1 cellular context compared by ENCODE assay signal in the genomic region with DNA sequence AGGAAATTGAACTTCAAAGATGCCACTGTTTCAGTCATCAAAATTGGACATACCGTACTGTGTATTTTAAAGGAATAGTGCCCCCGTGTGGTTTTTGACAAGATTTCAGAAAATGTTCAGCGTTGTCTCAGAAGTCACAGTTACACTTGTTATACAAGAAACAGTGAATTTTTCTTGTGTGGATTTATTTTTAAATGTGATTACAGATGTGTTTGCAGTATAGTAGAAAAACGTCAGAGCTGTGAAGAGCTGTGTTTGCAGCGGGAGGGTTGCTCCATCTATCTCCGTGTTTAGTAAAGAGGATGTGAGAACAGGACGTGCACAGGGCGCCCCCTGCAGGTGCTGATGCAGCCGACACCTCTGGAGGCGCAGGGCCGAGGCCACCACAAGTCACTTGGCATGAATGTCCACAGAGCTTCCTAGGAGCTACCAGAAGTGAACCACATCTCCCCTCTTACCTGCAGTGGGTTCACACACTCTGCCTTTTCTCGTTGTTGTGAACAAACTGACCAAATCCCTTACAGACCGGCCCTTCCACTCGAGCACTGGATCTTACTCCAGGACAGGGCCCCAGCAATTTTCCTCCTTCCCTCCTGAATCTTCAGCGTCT.
TF ChIP-seq lines count a peak whose summit lies in the region.

No MANE protein-coding gene starts in this region.

TF ChIP-seq in HepG2, 621 proteins besides CTCF, POLR2A, EP300 and RAD21 (continued from another document and continues in another):
- TF ChIP-seq ZNF430 (CRISPR knock-in tag; IDR thresholded peaks at IDR 0.05), result no peak
- TF ChIP-seq ZNF549 (CRISPR knock-in tag; IDR thresholded peaks at IDR 0.05), result no peak
- no peak for TF ChIP-seq ZNF496 (CRISPR knock-in tag; IDR thresholded peaks at IDR 0.05; ENCODE audit: insufficient replicate concordance)
- no peak for TF ChIP-seq ZNF850 (CRISPR knock-in tag; conservative IDR thresholded peaks at IDR 0.05)
- TF ChIP-seq, protein P1, sequence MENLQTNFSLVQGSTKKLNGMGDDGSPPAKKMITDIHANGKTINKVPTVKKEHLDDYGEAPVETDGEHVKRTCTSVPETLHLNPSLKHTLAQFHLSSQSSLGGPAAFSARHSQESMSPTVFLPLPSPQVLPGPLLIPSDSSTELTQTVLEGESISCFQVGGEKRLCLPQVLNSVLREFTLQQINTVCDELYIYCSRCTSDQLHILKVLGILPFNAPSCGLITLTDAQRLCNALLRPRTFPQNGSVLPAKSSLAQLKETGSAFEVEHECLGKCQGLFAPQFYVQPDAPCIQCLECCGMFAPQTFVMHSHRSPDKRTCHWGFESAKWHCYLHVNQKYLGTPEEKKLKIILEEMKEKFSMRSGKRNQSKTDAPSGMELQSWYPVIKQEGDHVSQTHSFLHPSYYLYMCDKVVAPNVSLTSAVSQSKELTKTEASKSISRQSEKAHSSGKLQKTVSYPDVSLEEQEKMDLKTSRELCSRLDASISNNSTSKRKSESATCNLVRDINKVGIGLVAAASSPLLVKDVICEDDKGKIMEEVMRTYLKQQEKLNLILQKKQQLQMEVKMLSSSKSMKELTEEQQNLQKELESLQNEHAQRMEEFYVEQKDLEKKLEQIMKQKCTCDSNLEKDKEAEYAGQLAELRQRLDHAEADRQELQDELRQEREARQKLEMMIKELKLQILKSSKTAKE (CRISPR knock-in tag; IDR thresholded peaks at IDR 0.05; ENCODE audit: borderline replicate concordance), result no peak
- no peak for TF ChIP-seq NR1H2 (CRISPR knock-in tag; IDR thresholded peaks at IDR 0.05; ENCODE audit: borderline replicate concordance, low read depth)
- TF ChIP-seq, protein P2, sequence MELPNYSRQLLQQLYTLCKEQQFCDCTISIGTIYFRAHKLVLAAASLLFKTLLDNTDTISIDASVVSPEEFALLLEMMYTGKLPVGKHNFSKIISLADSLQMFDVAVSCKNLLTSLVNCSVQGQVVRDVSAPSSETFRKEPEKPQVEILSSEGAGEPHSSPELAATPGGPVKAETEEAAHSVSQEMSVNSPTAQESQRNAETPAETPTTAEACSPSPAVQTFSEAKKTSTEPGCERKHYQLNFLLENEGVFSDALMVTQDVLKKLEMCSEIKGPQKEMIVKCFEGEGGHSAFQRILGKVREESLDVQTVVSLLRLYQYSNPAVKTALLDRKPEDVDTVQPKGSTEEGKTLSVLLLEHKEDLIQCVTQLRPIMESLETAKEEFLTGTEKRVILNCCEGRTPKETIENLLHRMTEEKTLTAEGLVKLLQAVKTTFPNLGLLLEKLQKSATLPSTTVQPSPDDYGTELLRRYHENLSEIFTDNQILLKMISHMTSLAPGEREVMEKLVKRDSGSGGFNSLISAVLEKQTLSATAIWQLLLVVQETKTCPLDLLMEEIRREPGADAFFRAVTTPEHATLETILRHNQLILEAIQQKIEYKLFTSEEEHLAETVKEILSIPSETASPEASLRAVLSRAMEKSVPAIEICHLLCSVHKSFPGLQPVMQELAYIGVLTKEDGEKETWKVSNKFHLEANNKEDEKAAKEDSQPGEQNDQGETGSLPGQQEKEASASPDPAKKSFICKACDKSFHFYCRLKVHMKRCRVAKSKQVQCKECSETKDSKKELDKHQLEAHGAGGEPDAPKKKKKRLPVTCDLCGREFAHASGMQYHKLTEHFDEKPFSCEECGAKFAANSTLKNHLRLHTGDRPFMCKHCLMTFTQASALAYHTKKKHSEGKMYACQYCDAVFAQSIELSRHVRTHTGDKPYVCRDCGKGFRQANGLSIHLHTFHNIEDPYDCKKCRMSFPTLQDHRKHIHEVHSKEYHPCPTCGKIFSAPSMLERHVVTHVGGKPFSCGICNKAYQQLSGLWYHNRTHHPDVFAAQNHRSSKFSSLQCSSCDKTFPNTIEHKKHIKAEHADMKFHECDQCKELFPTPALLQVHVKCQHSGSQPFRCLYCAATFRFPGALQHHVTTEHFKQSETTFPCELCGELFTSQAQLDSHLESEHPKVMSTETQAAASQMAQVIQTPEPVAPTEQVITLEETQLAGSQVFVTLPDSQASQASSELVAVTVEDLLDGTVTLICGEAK (IDR thresholded peaks at IDR 0.05), result no peak
- TF ChIP-seq, protein P2 (CRISPR knock-in tag; IDR thresholded peaks at IDR 0.05), result no peak
- TF ChIP-seq TSC22D2 (CRISPR knock-in tag; IDR thresholded peaks at IDR 0.05; ENCODE audit: borderline replicate concordance), result peak; percentile 89; the same call in 1 of the 2 replicates
- no peak for TF ChIP-seq WIZ (CRISPR knock-in tag; IDR thresholded peaks at IDR 0.05)
- no peak for TF ChIP-seq IKZF4 (CRISPR knock-in tag; IDR thresholded peaks at IDR 0.05; ENCODE audit: borderline replicate concordance, low read depth, not compliant biosample characterization)
- TF ChIP-seq, protein P3, sequence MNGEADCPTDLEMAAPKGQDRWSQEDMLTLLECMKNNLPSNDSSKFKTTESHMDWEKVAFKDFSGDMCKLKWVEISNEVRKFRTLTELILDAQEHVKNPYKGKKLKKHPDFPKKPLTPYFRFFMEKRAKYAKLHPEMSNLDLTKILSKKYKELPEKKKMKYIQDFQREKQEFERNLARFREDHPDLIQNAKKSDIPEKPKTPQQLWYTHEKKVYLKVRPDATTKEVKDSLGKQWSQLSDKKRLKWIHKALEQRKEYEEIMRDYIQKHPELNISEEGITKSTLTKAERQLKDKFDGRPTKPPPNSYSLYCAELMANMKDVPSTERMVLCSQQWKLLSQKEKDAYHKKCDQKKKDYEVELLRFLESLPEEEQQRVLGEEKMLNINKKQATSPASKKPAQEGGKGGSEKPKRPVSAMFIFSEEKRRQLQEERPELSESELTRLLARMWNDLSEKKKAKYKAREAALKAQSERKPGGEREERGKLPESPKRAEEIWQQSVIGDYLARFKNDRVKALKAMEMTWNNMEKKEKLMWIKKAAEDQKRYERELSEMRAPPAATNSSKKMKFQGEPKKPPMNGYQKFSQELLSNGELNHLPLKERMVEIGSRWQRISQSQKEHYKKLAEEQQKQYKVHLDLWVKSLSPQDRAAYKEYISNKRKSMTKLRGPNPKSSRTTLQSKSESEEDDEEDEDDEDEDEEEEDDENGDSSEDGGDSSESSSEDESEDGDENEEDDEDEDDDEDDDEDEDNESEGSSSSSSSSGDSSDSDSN (CRISPR knock-in tag; IDR thresholded peaks at IDR 0.05), result no peak
- TF ChIP-seq, protein P4, sequence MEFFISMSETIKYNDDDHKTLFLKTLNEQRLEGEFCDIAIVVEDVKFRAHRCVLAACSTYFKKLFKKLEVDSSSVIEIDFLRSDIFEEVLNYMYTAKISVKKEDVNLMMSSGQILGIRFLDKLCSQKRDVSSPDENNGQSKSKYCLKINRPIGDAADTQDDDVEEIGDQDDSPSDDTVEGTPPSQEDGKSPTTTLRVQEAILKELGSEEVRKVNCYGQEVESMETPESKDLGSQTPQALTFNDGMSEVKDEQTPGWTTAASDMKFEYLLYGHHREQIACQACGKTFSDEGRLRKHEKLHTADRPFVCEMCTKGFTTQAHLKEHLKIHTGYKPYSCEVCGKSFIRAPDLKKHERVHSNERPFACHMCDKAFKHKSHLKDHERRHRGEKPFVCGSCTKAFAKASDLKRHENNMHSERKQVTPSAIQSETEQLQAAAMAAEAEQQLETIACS (CRISPR knock-in tag; IDR thresholded peaks at IDR 0.05), result no peak
- TF ChIP-seq AGO2 (optimal IDR thresholded peaks at IDR 0.05; ENCODE audit: low read depth, low read length), result no peak
- TF ChIP-seq ZNF34 (CRISPR knock-in tag; IDR thresholded peaks at IDR 0.05; ENCODE audit: borderline replicate concordance), result no peak
- TF ChIP-seq ZNF253 (CRISPR knock-in tag; IDR thresholded peaks at IDR 0.05; ENCODE audit: borderline replicate concordance), result no peak
- no peak for TF ChIP-seq RBAK (CRISPR knock-in tag; IDR thresholded peaks at IDR 0.05)
- no peak for TF ChIP-seq PTBP1 (IDR thresholded peaks at IDR 0.05; ENCODE audit: low read depth, low read length, poor library complexity, severe bottlenecking)
- TF ChIP-seq, protein P5, sequence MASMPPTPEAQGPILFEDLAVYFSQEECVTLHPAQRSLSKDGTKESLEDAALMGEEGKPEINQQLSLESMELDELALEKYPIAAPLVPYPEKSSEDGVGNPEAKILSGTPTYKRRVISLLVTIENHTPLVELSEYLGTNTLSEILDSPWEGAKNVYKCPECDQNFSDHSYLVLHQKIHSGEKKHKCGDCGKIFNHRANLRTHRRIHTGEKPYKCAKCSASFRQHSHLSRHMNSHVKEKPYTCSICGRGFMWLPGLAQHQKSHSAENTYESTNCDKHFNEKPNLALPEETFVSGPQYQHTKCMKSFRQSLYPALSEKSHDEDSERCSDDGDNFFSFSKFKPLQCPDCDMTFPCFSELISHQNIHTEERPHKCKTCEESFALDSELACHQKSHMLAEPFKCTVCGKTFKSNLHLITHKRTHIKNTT (CRISPR knock-in tag; IDR thresholded peaks at IDR 0.05), result no peak
- TF ChIP-seq SRSF9 (IDR thresholded peaks at IDR 0.05; ENCODE audit: borderline replicate concordance, insufficient read depth, low read depth, low read length, poor library complexity, severe bottlenecking), result no peak
- TF ChIP-seq, protein P6, sequence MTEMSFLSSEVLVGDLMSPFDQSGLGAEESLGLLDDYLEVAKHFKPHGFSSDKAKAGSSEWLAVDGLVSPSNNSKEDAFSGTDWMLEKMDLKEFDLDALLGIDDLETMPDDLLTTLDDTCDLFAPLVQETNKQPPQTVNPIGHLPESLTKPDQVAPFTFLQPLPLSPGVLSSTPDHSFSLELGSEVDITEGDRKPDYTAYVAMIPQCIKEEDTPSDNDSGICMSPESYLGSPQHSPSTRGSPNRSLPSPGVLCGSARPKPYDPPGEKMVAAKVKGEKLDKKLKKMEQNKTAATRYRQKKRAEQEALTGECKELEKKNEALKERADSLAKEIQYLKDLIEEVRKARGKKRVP (CRISPR knock-in tag; IDR thresholded peaks at IDR 0.05), result no peak
- no peak for TF ChIP-seq ZNF83 (CRISPR knock-in tag; IDR thresholded peaks at IDR 0.05; ENCODE audit: borderline replicate concordance)
- no peak for TF ChIP-seq ZSCAN22 (CRISPR knock-in tag; IDR thresholded peaks at IDR 0.05)
- TF ChIP-seq ZNF230 (CRISPR knock-in tag; IDR thresholded peaks at IDR 0.05), result peak; percentile 70; the same call in 1 of the 2 replicates
- TF ChIP-seq KLF11 (CRISPR knock-in tag; IDR thresholded peaks at IDR 0.05), result no peak
- TF ChIP-seq ZNF550 (CRISPR knock-in tag; IDR thresholded peaks at IDR 0.05; ENCODE audit: borderline replicate concordance), result no peak
- TF ChIP-seq ZNF556 (CRISPR knock-in tag; IDR thresholded peaks at IDR 0.05; ENCODE audit: borderline replicate concordance), result no peak
- no peak for TF ChIP-seq JUN (CRISPR knock-in tag; IDR thresholded peaks at IDR 0.05)
- TF ChIP-seq, protein P7, sequence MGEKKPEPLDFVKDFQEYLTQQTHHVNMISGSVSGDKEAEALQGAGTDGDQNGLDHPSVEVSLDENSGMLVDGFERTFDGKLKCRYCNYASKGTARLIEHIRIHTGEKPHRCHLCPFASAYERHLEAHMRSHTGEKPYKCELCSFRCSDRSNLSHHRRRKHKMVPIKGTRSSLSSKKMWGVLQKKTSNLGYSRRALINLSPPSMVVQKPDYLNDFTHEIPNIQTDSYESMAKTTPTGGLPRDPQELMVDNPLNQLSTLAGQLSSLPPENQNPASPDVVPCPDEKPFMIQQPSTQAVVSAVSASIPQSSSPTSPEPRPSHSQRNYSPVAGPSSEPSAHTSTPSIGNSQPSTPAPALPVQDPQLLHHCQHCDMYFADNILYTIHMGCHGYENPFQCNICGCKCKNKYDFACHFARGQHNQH (CRISPR knock-in tag; IDR thresholded peaks at IDR 0.05), result peak; percentile 73; the same call in 1 of the 2 replicates
- no peak for TF ChIP-seq ZNF432 (CRISPR knock-in tag; IDR thresholded peaks at IDR 0.05; ENCODE audit: borderline replicate concordance)
- no peak for TF ChIP-seq ZFP37 (CRISPR knock-in tag; IDR thresholded peaks at IDR 0.05; ENCODE audit: borderline replicate concordance)
- TF ChIP-seq ZNF841 (CRISPR knock-in tag; IDR thresholded peaks at IDR 0.05; ENCODE audit: borderline replicate concordance), result no peak
- TF ChIP-seq, protein P8, sequence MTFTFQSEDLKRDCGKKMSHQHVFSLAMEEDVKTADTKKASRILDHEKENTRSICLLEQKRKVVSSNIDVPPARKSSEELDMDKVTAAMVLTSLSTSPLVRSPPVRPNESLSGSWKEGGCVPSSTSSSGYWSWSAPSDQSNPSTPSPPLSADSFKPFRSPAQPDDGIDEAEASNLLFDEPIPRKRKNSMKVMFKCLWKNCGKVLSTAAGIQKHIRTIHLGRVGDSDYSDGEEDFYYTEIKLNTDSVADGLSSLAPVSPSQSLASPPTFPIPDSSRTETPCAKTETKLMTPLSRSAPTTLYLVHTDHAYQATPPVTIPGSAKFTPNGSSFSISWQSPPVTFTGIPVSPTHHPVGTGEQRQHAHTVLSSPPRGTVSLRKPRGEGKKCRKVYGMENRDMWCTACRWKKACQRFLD (CRISPR knock-in tag; IDR thresholded peaks at IDR 0.05; ENCODE audit: borderline replicate concordance), result no peak
- TF ChIP-seq KDM1A (CRISPR knock-in tag; IDR thresholded peaks at IDR 0.05), result 0 out of 2 replicates have a peak, but pooled peaks have one; percentile 51
- TF ChIP-seq TMF1 (CRISPR knock-in tag; IDR thresholded peaks at IDR 0.05; ENCODE audit: low read depth), result no peak
- TF ChIP-seq, protein P9, sequence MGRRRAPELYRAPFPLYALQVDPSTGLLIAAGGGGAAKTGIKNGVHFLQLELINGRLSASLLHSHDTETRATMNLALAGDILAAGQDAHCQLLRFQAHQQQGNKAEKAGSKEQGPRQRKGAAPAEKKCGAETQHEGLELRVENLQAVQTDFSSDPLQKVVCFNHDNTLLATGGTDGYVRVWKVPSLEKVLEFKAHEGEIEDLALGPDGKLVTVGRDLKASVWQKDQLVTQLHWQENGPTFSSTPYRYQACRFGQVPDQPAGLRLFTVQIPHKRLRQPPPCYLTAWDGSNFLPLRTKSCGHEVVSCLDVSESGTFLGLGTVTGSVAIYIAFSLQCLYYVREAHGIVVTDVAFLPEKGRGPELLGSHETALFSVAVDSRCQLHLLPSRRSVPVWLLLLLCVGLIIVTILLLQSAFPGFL (CRISPR knock-in tag; IDR thresholded peaks at IDR 0.05), result no peak
- no peak for TF ChIP-seq PHF20 (CRISPR knock-in tag; IDR thresholded peaks at IDR 0.05)
